In the genomic region with DNA sequence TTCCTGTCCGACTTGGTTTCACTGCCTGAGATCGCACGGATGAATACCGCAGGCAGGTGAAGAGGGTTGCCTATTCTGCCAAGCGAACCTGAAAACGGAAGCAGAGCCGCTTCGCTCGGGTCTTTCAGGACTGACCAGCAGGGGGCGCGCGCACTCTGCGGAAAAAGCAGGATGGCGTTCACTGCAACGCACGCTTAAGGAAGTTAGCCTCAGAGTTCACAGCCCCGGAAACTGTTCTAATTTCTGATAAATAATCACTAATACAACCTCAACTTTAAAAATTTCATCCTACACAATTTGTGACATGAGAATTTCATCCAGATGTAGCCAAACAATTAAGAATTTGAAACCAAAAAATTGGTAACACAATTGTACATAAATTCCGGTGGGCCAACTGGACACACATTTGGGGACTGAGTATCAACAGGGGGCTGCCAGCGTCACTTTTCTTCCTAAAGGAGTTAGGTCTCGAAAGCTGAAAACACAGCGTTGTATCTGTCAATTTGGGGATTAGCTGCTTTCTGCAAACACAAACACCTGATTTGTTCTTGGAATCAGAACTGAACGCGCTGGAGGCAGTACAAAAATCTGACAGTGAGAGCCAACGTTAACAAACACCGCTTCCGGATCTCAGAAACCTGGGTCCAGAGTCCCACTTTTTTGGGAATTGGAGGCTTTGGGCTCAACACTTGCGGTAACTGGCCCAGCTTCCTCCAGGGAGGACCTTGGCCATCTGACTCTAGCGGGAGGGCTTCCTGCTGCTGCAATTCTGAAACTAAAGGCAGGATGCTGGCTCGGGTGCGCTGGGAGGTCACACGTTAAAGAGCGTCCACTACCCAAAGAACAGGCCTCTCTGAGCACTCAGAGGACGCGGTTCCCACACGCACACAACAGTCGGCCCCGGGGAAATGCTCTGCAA, we compare ENCODE assay signal across 1 cellular context.
TF ChIP-seq lines count a peak whose summit lies in the region.

No MANE protein-coding gene starts in this region.

TF ChIP-seq in H1, 55 proteins besides CTCF, POLR2A, EP300 and RAD21 (continued from another document):
- TF ChIP-seq, protein P1, sequence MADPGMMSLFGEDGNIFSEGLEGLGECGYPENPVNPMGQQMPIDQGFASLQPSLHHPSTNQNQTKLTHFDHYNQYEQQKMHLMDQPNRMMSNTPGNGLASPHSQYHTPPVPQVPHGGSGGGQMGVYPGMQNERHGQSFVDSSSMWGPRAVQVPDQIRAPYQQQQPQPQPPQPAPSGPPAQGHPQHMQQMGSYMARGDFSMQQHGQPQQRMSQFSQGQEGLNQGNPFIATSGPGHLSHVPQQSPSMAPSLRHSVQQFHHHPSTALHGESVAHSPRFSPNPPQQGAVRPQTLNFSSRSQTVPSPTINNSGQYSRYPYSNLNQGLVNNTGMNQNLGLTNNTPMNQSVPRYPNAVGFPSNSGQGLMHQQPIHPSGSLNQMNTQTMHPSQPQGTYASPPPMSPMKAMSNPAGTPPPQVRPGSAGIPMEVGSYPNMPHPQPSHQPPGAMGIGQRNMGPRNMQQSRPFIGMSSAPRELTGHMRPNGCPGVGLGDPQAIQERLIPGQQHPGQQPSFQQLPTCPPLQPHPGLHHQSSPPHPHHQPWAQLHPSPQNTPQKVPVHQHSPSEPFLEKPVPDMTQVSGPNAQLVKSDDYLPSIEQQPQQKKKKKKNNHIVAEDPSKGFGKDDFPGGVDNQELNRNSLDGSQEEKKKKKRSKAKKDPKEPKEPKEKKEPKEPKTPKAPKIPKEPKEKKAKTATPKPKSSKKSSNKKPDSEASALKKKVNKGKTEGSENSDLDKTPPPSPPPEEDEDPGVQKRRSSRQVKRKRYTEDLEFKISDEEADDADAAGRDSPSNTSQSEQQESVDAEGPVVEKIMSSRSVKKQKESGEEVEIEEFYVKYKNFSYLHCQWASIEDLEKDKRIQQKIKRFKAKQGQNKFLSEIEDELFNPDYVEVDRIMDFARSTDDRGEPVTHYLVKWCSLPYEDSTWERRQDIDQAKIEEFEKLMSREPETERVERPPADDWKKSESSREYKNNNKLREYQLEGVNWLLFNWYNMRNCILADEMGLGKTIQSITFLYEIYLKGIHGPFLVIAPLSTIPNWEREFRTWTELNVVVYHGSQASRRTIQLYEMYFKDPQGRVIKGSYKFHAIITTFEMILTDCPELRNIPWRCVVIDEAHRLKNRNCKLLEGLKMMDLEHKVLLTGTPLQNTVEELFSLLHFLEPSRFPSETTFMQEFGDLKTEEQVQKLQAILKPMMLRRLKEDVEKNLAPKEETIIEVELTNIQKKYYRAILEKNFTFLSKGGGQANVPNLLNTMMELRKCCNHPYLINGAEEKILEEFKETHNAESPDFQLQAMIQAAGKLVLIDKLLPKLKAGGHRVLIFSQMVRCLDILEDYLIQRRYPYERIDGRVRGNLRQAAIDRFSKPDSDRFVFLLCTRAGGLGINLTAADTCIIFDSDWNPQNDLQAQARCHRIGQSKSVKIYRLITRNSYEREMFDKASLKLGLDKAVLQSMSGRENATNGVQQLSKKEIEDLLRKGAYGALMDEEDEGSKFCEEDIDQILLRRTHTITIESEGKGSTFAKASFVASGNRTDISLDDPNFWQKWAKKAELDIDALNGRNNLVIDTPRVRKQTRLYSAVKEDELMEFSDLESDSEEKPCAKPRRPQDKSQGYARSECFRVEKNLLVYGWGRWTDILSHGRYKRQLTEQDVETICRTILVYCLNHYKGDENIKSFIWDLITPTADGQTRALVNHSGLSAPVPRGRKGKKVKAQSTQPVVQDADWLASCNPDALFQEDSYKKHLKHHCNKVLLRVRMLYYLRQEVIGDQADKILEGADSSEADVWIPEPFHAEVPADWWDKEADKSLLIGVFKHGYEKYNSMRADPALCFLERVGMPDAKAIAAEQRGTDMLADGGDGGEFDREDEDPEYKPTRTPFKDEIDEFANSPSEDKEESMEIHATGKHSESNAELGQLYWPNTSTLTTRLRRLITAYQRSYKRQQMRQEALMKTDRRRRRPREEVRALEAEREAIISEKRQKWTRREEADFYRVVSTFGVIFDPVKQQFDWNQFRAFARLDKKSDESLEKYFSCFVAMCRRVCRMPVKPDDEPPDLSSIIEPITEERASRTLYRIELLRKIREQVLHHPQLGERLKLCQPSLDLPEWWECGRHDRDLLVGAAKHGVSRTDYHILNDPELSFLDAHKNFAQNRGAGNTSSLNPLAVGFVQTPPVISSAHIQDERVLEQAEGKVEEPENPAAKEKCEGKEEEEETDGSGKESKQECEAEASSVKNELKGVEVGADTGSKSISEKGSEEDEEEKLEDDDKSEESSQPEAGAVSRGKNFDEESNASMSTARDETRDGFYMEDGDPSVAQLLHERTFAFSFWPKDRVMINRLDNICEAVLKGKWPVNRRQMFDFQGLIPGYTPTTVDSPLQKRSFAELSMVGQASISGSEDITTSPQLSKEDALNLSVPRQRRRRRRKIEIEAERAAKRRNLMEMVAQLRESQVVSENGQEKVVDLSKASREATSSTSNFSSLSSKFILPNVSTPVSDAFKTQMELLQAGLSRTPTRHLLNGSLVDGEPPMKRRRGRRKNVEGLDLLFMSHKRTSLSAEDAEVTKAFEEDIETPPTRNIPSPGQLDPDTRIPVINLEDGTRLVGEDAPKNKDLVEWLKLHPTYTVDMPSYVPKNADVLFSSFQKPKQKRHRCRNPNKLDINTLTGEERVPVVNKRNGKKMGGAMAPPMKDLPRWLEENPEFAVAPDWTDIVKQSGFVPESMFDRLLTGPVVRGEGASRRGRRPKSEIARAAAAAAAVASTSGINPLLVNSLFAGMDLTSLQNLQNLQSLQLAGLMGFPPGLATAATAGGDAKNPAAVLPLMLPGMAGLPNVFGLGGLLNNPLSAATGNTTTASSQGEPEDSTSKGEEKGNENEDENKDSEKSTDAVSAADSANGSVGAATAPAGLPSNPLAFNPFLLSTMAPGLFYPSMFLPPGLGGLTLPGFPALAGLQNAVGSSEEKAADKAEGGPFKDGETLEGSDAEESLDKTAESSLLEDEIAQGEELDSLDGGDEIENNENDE (IDR thresholded peaks at IDR 0.05; ENCODE audit: insufficient replicate concordance, low read length) = no peak
- TF ChIP-seq CHD2 (IDR thresholded peaks at IDR 0.05; ENCODE audit: low read length) (0 out of 2 replicates have a peak, but pooled peaks have one; percentile 7), KDM5A (IDR thresholded peaks at IDR 0.05; ENCODE audit: low read length) (no peak), EGR1 (IDR thresholded peaks at IDR 0.05; ENCODE audit: borderline replicate concordance, low read depth, low read length) (no peak), SIX5 (IDR thresholded peaks at IDR 0.05; ENCODE audit: low read depth, low read length) (no peak), KDM4A (IDR thresholded peaks at IDR 0.05; ENCODE audit: low read depth, low read length, severe bottlenecking) (no peak), CREB1 (IDR thresholded peaks at IDR 0.05) (no peak), HDAC6 (IDR thresholded peaks at IDR 0.05; ENCODE audit: low read depth, low read length) (no peak), HDAC2 (IDR thresholded peaks at IDR 0.05; ENCODE audit: borderline replicate concordance in 1 of 2, low read depth in 2 of 2, low read length in 2 of 2) (no peak), GTF2F1 (IDR thresholded peaks at IDR 0.05; ENCODE audit: borderline replicate concordance, low read depth, low read length) (no peak), CBX5 (IDR thresholded peaks at IDR 0.05; ENCODE audit: low read depth, low read length) (no peak), RFX5 (IDR thresholded peaks at IDR 0.05; ENCODE audit: borderline replicate concordance, low read depth, low read length) (no peak), SAP30 (IDR thresholded peaks at IDR 0.05; ENCODE audit: insufficient read depth, insufficient replicate concordance, low read length) (no peak), YY1 (IDR thresholded peaks at IDR 0.05; ENCODE audit: low read depth, low read length) (no peak), SP2 (IDR thresholded peaks at IDR 0.05; ENCODE audit: low read length) (no peak), TAF1 (IDR thresholded peaks at IDR 0.05; ENCODE audit: low read depth, low read length) (no peak), ZNF274 (IDR thresholded peaks at IDR 0.05; ENCODE audit: borderline replicate concordance, extremely low read depth, low read length) (no peak), CTBP2 (IDR thresholded peaks at IDR 0.05; ENCODE audit: borderline replicate concordance, insufficient read depth, insufficient read length, low read length) (no peak), ASH2L (IDR thresholded peaks at IDR 0.05; ENCODE audit: low read length) (no peak), TBP (IDR thresholded peaks at IDR 0.05; ENCODE audit: low read depth, low read length) (0 out of 2 replicates have a peak, but pooled peaks have one; percentile 42), POLR2AphosphoS5 (IDR thresholded peaks at IDR 0.05; ENCODE audit: low read depth, low read length) (no peak)
- TF ChIP-seq, protein P2, sequence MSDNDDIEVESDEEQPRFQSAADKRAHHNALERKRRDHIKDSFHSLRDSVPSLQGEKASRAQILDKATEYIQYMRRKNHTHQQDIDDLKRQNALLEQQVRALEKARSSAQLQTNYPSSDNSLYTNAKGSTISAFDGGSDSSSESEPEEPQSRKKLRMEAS (IDR thresholded peaks at IDR 0.05) = no peak
TF ChIP-seq in H1: peak in this region for 4.
